In the genomic region with DNA sequence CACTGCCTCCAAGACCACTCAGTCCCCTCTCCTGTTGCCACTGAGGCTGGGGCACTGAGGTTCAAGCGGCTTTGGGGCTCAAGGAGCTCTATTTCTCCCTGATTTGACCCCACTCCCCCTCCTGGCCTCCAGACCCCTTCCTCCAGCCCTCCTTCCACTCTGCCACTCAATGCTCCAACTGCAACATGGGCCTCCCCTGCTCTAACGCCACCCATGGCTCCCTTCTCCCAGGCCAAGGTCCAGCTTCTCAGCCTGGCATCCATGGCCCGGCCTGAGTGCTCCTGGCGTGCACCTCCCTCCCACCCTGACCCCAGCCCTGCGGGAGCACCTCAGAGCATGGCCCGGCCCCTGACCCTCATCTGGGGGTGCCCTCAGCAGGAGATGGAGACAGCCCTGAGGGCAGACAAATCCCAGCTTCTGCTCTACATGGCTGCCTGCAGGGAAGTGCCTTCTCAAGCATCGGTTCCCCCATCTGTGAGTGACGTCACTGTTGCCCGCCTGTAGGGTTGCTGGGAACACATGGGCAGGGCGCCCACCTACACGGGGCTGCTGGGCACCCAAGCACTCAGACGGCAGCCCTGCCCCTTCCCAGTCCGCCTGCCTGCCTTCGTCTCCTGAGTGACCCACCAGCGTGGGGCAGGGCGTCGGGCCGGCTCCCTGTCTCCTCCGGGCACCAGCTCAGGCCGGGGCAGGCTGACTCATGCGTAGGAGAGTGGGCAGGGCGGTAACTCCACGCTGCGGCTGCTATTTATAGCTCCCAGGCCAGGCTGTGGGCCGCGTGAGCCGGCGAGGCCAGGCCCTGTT, we compare ENCODE assay signal across 7 cellular contexts. TPM values are rescaled to one million over a fixed set of nuclear protein-coding genes. Genes with fewer than 3 reads are reported as not detected.
DNase-seq lines count a peak whose midpoint lies in the region; TF ChIP-seq lines count a peak whose summit lies in the region.

No MANE protein-coding gene starts in this region.

- TF ChIP-seq CTCF in brain (conservative IDR thresholded peaks at IDR 0.05) (no peak), thyroid gland (IDR thresholded peaks at IDR 0.05) (no peak)

- peak overlapping the region in 1 of 5 experiments; percentile 27 for H3K27ac Mint-ChIP-seq in brain

- peaks cover 6 to 21% of the 10 kb centered on the region in 2 donors for H3K4me1 ChIP-seq in thyroid gland

- TF ChIP-seq POLR2A in thyroid gland (IDR thresholded peaks at IDR 0.05), result no peak

- H3K4me3 ChIP-seq in thyroid gland (replicated peaks in 1 of 3), result no peak overlapping the region

- no peaks in the 10 kb centered on the region for H3K9me3 ChIP-seq in thyroid gland

- H3K4me3 Mint-ChIP-seq in brain, result peak overlapping the region; percentile 39 to 82 (median 70)

- H3K36me3 ChIP-seq in thyroid gland, result no peaks in the 10 kb centered on the region

- WGBS in thyroid gland, 2 donors, result 83 to 85% methylated on average over 8 of the region's 28 CpGs

- peaks cover 9% of the 10 kb centered on the region for H3K27me3 ChIP-seq in thyroid gland

- H3K4me1 Mint-ChIP-seq in brain, result peaks cover 11% of the 10 kb centered on the region

- peaks cover 3% of the 10 kb centered on the region for H3K36me3 Mint-ChIP-seq in brain

- H3K27me3 Mint-ChIP-seq in brain, result peaks cover 7% of the 10 kb centered on the region

- peak; percentile 80 for DNase-seq in LHCN-M2 (ENCODE audit: low read depth)
- DNase-seq in kidney tubule cell (ENCODE audit: low spot score), result peak; percentile 77
- peak; percentile 20 to 30 for DNase-seq in thyroid gland
- DNase-seq in retina, result no peak
- DNase-seq in activated CD8-positive, alpha-beta memory T cell treated with anti-CD3 and anti-CD28 coated beads, Interleukin-2, amount 50 U/mL, for 48 hours, result no peak
- no peak for DNase-seq in NCI-H1092 (lab: John Stamatoyannopoulos, UW)

- peaks cover 0 to 6% (median 0%) of the 10 kb centered on the region in 5 experiments for H3K9me3 Mint-ChIP-seq in brain

- H3K27ac ChIP-seq in thyroid gland, result no peak overlapping the region

- intact Hi-C loops in thyroid gland (cut with DNase I), result no loop called here

RNA-seq across cellular contexts. Expression of a gene that starts 1.6 kb away (rescaled TPM):
- total RNA-seq in LHCN-M2 (2014; rRNA removed) (2.5 and 3.1 TPM in 2 replicates), thyroid gland (under 1 TPM; 0.27 to 0.67 (median 0.40) TPM)
- 9.4 TPM for polyA plus RNA-seq in LHCN-M2 (2012)
- 64.5 TPM for polyA plus RNA-seq in brain (ENCODE audit: insufficient read depth, low read depth, low replicate concordance)

RNA-seq across cellular contexts. Expression of a gene that starts 17.1 kb away (rescaled TPM):
- total RNA-seq in LHCN-M2 (2014; rRNA removed), result 47.7 and 51.0 TPM in 2 replicates
- polyA plus RNA-seq in LHCN-M2 (2012), result 33.4 TPM
- 93.6 TPM for polyA plus RNA-seq in brain (ENCODE audit: insufficient read depth, low read depth, low replicate concordance)
- 10 to 100 TPM; 21.7 to 52.2 (median 31.4) TPM for total RNA-seq in thyroid gland

RNA-seq across cellular contexts. Expression of a gene that starts 20.2 kb away (rescaled TPM):
- total RNA-seq in LHCN-M2 (2014; rRNA removed) (not detected in 2 replicates), thyroid gland (1 to 10 TPM; 3.8 to 6.9 (median 5.6) TPM)
- polyA plus RNA-seq in LHCN-M2 (2012), result not detected
- 32.9 TPM for polyA plus RNA-seq in brain (ENCODE audit: insufficient read depth, low read depth, low replicate concordance)

Comparison
In these comparisons a context has a peak if more than half of its experiments do, and no peak if none do; other contexts are left out.
1. DNase-seq: peak in LHCN-M2 (single experiment), kidney tubule cell (single experiment) and thyroid gland (2 of 2); none in retina (single experiment), activated CD8-positive, alpha-beta memory T cell treated with anti-CD3 and anti-CD28 coated beads, Interleukin-2, amount 50 U/mL, for 48 hours (single experiment) and NCI-H1092 (single experiment).